26 cellular contexts compared by ENCODE assay signal in genomic region chr18:10514621-10515020, GRCh38.
"Had no signal": no experiment of that assay in that cellular context is flagged by ENCODE, and none has a peak within 500 bp of the region (broad histone marks: within the 10 kb centered on the region; RNA-seq: fewer than 3 reads in every experiment).

No MANE protein-coding gene starts in this region.

- H3K4me3 Mint-ChIP-seq: activated naive CD8-positive, alpha-beta T cell; nephron progenitor cell; T-helper 1 cell treated with Interleukin-12 subunit alpha and Interleukin-12 subunit beta and Interleukin-4 antibody, amounts not matched to agents 30 μg/mL and 1 μg/mL, for 36 hours had no signal

- H3K36me3 ChIP-seq: brain microvascular endothelial cell, heart left ventricle, left lung, neutrophil, right lobe of liver, thoracic aorta, WERI-Rb-1 had no signal

- H3K36me3 Mint-ChIP-seq: activated naive CD8-positive, alpha-beta T cell had no signal

- DNase-seq: activated CD4-positive, alpha-beta T cell treated with anti-CD3 and anti-CD28 coated beads for 48 hours; activated CD4-positive, alpha-beta T cell treated with anti-CD3 and anti-CD28 coated beads, Interleukin-2, amount 50 U/mL, for 48 hours; activated CD8-positive, alpha-beta memory T cell treated with anti-CD3 and anti-CD28 coated beads for 24 hours; activated effector memory CD4-positive, alpha-beta T cell treated with Interleukin-2 at 50 U/mL for 16 hours; activated naive CD4-positive, alpha-beta T cell treated with Interleukin-2 at 50 U/mL for 16 hours; amniotic stem cell; brain microvascular endothelial cell; effector memory CD4-positive, alpha-beta T cell; heart left ventricle; kidney glomerular epithelial cell; left lung; nephron progenitor cell; right lobe of liver; stimulated activated CD4-positive, alpha-beta T cell treated with anti-CD3 and anti-CD28 coated beads, Interleukin-12 subunit alpha, Interleukin-12 subunit beta, amount 100 ng/mL, for 4 hours; stimulated activated CD4-positive, alpha-beta T cell treated with anti-CD3 and anti-CD28 coated beads, Interleukin-4, amount 100 ng/mL, for 1 hour; stimulated activated naive CD8-positive, alpha-beta T cell treated with anti-CD3 and anti-CD28 coated beads, Interleukin-15, Interleukin-2, amounts not matched to agents 100 U/mL and 50 U/mL, for 24 hours; T1000; WERI-Rb-1 had no signal

- H3K9me3 Mint-ChIP-seq: T-helper 1 cell treated with Interleukin-12 subunit alpha and Interleukin-12 subunit beta and Interleukin-4 antibody, amounts not matched to agents 30 μg/mL and 1 μg/mL, for 36 hours had no signal

- H3K27me3 ChIP-seq: heart left ventricle, left lung, neutrophil, right lobe of liver had no signal

- H3K27ac ChIP-seq: brain microvascular endothelial cell, left lung, neutrophil, right lobe of liver, WERI-Rb-1 had no signal

- H3K4me1 ChIP-seq: right lobe of liver had no signal

- H3K4me3 ChIP-seq: coronary artery, dorsolateral prefrontal cortex, heart left ventricle, left lung, lung, right lobe of liver, skin epidermis, thoracic aorta had no signal

- H3K27ac Mint-ChIP-seq: activated naive CD8-positive, alpha-beta T cell; T-helper 1 cell treated with Interleukin-12 subunit alpha and Interleukin-12 subunit beta and Interleukin-4 antibody, amounts not matched to agents 30 μg/mL and 1 μg/mL, for 36 hours had no signal

- H3K9me3 ChIP-seq: left lung, neutrophil, right lobe of liver, thoracic aorta had no signal
